8 cellular contexts compared by ENCODE assay signal in the genomic region with DNA sequence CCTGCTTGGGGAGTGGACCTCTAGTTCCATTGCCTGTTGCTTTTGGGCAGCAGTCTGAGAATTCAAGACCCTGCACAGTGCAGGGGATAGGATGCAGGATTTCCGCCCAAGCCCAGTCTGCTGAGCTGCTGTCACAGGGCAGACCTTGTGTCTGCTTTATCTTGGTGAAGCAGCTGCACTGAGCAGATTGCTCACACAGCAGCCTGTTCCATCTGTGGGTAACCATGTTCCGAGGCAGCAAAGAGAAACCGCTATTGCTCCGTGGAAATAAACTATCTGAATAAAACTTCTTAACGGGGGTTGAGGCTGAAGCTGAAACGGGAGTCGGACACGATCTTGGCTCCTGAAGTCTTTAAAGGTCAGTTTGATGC.
DNase-seq lines count a peak whose midpoint lies in the region; ATAC-seq and TF ChIP-seq lines count a peak whose summit lies in the region.

No MANE protein-coding gene starts in this region.

- H4K20me1 ChIP-seq in GM23248 (ENCODE audit: insufficient read depth) (no peaks in the 10 kb centered on the region), SK-N-SH (ENCODE audit: insufficient read depth) (peaks cover 5% of the 10 kb centered on the region; the same call in 1 of the 2 replicates)

- peaks cover 36% of the 10 kb centered on the region for H3K4me1 ChIP-seq in GM23248 (ENCODE audit: insufficient read depth)
- peaks cover 0 to 25% of the 10 kb centered on the region in 2 experiments; a peak in 2 of 4 replicates for H3K4me1 ChIP-seq in SK-N-SH (ENCODE audit: control insufficient read depth in 1 of 2, insufficient read depth in 2 of 2, low read depth in 1 of 2, low read length in 1 of 2)
- peaks cover 69 to 90% of the 10 kb centered on the region in 2 donors for H3K4me1 ChIP-seq in left lung

- H3K4me3 Mint-ChIP-seq in activated naive CD8-positive, alpha-beta T cell treated with anti-CD3 and anti-CD28 coated beads for 36 hours = peak overlapping the region; percentile 72

- no peaks in the 10 kb centered on the region for H3K27me3 ChIP-seq in GM23248 (replicated peaks; ENCODE audit: insufficient read depth)
- no peaks in the 10 kb centered on the region for H3K27me3 ChIP-seq in SK-N-SH (ENCODE audit: insufficient read depth)
- H3K27me3 ChIP-seq in left lung = no peaks in the 10 kb centered on the region

- WGBS in GM23248 (ENCODE audit: low coverage in 1 of 2, low lambda C conversion rate in 2 of 2, missing lambda C conversion rate in 2 of 2), 2 experiments = 37 to 38% methylated on average over 8 of the region's 8 CpGs
- WGBS in SK-N-SH (ENCODE audit: low lambda C conversion rate) = 69% methylated on average over 8 of the region's 8 CpGs

- H3K36me3 Mint-ChIP-seq in activated naive CD8-positive, alpha-beta T cell treated with anti-CD3 and anti-CD28 coated beads for 36 hours = peaks cover 45% of the 10 kb centered on the region

- in situ Hi-C loops in GM23248 (cut with MboI) = no loop called here

- no peak; the same call in 1 of the 2 replicates for TF ChIP-seq RAD21 in SK-N-SH (IDR thresholded peaks at IDR 0.05; ENCODE audit: low read length)

- intact Hi-C loops in left lung (cut with DNase I) = no loop called here

- H3K4me3 ChIP-seq in GM23248 (peak overlapping the region; percentile 55), SK-N-SH (ENCODE audit: low read depth in 2 of 2, low read length in 1 of 2) (no peak overlapping the region), left lung (peak overlapping the region; percentile 21 to 43)

- H3K4me2 ChIP-seq in GM23248 (ENCODE audit: unreplicated experiment) (peak overlapping the region; percentile 74), SK-N-SH (no peak overlapping the region)

- POLR2A ChIA-PET in SK-N-SH (lab: Yijun Ruan, JAX) = interaction anchor here (0.8 kb wide), 1 partner anchor 24 kb away, joined by 5 read pairs; no protein-coding TSS in a partner anchor

- H3K79me2 ChIP-seq in GM23248 (ENCODE audit: insufficient read depth) (peaks cover 59% of the 10 kb centered on the region), SK-N-SH (ENCODE audit: insufficient read depth) (peaks cover 21% of the 10 kb centered on the region)

- H3K4me1 Mint-ChIP-seq in activated naive CD8-positive, alpha-beta T cell treated with anti-CD3 and anti-CD28 coated beads for 36 hours = peaks cover 70% of the 10 kb centered on the region

- H3K27ac ChIP-seq in GM23248 (peak overlapping the region; percentile 84), SK-N-SH (ENCODE audit: low read depth in 2 of 2, low read length in 1 of 2) (peak overlapping the region in 1 of 2 experiments; percentile 85; a peak in 2 of 4 replicates), left lung (peak overlapping the region; percentile 86 to 89)

- no peak for TF ChIP-seq EP300 in SK-N-SH (IDR thresholded peaks at IDR 0.05; ENCODE audit: borderline replicate concordance in 1 of 2, low read depth in 1 of 2, low read length in 1 of 2)

- H3K27ac Mint-ChIP-seq in activated naive CD8-positive, alpha-beta T cell treated with anti-CD3 and anti-CD28 coated beads for 36 hours = peak overlapping the region; percentile 90

- H2AFZ ChIP-seq in GM23248 (no peak overlapping the region), SK-N-SH (ENCODE audit: low read depth) (no peak overlapping the region)

- peak; percentile 21 for DNase-seq in Daoy (ENCODE audit: low read depth)
- peak; percentile 66 for DNase-seq in GM23248
- peak; percentile 56 for DNase-seq in SK-N-SH
- peak; percentile 68 for DNase-seq in activated naive CD8-positive, alpha-beta T cell treated with anti-CD3 and anti-CD28 coated beads for 36 hours
- DNase-seq in left lung = peak in 1 of 2 donors; percentile 73
- DNase-seq in stimulated activated CD8-positive, alpha-beta memory T cell treated with anti-CD3 and anti-CD28 coated beads, Interleukin-12 subunit alpha, Interleukin-12 subunit beta, amount 100 ng/mL, for 1 hour (ENCODE audit: low read depth) = peak; percentile 51
- DNase-seq in DMS153 treated with DMSO at 0.1 percent for 48 hours (lab: John Stamatoyannopoulos, UW; ENCODE audit: unreplicated experiment) = no peak
- DNase-seq in SW 1271 (lab: John Stamatoyannopoulos, UW) = no peak

- no peaks in the 10 kb centered on the region for H3K9me3 ChIP-seq in GM23248 (ENCODE audit: low read depth)
- H3K9me3 ChIP-seq in SK-N-SH = no peaks in the 10 kb centered on the region
- H3K9me3 ChIP-seq in left lung = no peaks in the 10 kb centered on the region

- CTCF ChIA-PET in SK-N-SH (lab: Yijun Ruan, JAX) = interaction anchor here (1.0 to 1.3 kb wide), 2 partner anchors 107 to 286 kb away, joined by 3 to 5 read pairs; no protein-coding TSS in a partner anchor

- TF ChIP-seq CTCF in SK-N-SH (IDR thresholded peaks at IDR 0.05) = no peak
- no peak for TF ChIP-seq CTCF in left lung (IDR thresholded peaks at IDR 0.05)

- H3F3A ChIP-seq in GM23248 (ENCODE audit: insufficient read depth) (peaks cover 20% of the 10 kb centered on the region), SK-N-SH (replicated peaks; ENCODE audit: insufficient read depth) (no peaks in the 10 kb centered on the region)

- ATAC-seq in left lung = peak; percentile 45

- H3K36me3 ChIP-seq in GM23248 (ENCODE audit: low read depth) = no peaks in the 10 kb centered on the region
- peaks cover 9 to 27% of the 10 kb centered on the region in 2 experiments for H3K36me3 ChIP-seq in SK-N-SH (replicated peaks in 1 of 2; ENCODE audit: control insufficient read depth in 1 of 2, insufficient read depth in 2 of 2, low read length in 1 of 2)
- H3K36me3 ChIP-seq in left lung = peaks cover 0 to 61% of the 10 kb centered on the region in 2 donors

- no peaks in the 10 kb centered on the region for H3K27me3 Mint-ChIP-seq in activated naive CD8-positive, alpha-beta T cell treated with anti-CD3 and anti-CD28 coated beads for 36 hours

- H3K9me3 Mint-ChIP-seq in activated naive CD8-positive, alpha-beta T cell treated with anti-CD3 and anti-CD28 coated beads for 36 hours = no peaks in the 10 kb centered on the region

- H3K9ac ChIP-seq in GM23248 (peak overlapping the region; percentile 69), SK-N-SH (no peak overlapping the region)

- no peaks in the 10 kb centered on the region for H3K9me2 ChIP-seq in GM23248 (ENCODE audit: insufficient read depth)
- H3K9me2 ChIP-seq in SK-N-SH = no peaks in the 10 kb centered on the region

TF ChIP-seq in SK-N-SH, 30 proteins besides CTCF, POLR2A, EP300 and RAD21:
- peak; percentile 26 for TF ChIP-seq CHD2 (IDR thresholded peaks at IDR 0.05; ENCODE audit: low read length, partially characterized antibody)
- TF ChIP-seq EZH2phosphoT487 (IDR thresholded peaks at IDR 0.05; ENCODE audit: borderline replicate concordance, low read depth) = no peak
- peak; percentile 70; the same call in 1 of the 2 replicates for TF ChIP-seq MXI1 (IDR thresholded peaks at IDR 0.05; ENCODE audit: low read depth, low read length)
- TF ChIP-seq FOXJ3 (CRISPR knock-in tag; IDR thresholded peaks at IDR 0.05) = 0 out of 2 replicates have a peak, but pooled peaks have one; percentile 21
TF ChIP-seq in SK-N-SH: peak in this region for 3.

Comparison
In these comparisons a context has a peak if more than half of its experiments do, and no peak if none do; other contexts are left out.
1. DNase-seq: peak in Daoy (single experiment), GM23248 (single experiment), SK-N-SH (single experiment), activated naive CD8-positive, alpha-beta T cell treated with anti-CD3 and anti-CD28 coated beads for 36 hours (single experiment) and stimulated activated CD8-positive, alpha-beta memory T cell treated with anti-CD3 and anti-CD28 coated beads, Interleukin-12 subunit alpha, Interleukin-12 subunit beta, amount 100 ng/mL, for 1 hour (single experiment); none in DMS153 treated with DMSO at 0.1 percent for 48 hours (single experiment) and SW 1271 (0 of 2).
2. H3K4me3 ChIP-seq: peak in GM23248 (single experiment) and left lung (2 of 2); none in SK-N-SH (0 of 2).